Comparison of ENCODE assay signal across 26 cellular contexts in the genomic region with DNA sequence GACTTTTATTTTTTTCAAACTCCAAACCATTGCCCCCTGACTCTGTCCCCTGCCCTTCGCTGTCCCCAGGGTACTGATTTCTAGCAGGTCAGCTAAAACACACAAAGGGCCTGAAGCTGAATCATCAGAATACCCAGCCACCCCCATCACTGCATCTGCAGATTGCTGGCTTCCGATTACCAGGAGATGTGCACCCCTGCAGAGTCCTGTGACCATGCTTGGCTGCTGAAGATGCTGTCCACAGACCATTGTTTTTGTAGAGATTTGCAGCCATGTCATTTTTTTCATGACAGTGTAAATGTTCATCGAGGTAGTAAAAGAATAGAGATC.
A peak's percentile ranks its signal among the peaks of the same experiment; 100 is the strongest.
DNase-seq lines count a peak whose midpoint lies in the region; ATAC-seq, FAIRE-seq and TF ChIP-seq lines count a peak whose summit lies in the region.
"Had no signal": no experiment of that assay in that cellular context is flagged by ENCODE, and none has a peak within 500 bp of the region (broad histone marks: within the 10 kb centered on the region; RNA-seq: fewer than 3 reads in every experiment).

No MANE protein-coding gene starts in this region.

- DNase-seq in HepG2 (ENCODE audit: low spot score) = no peak
- DNase-seq in right lobe of liver = no peak
- DNase-seq in caudate nucleus (lab: John Stamatoyannopoulos, UW) = no peak
- no peak for DNase-seq in PC-9
- DNase-seq in NCI-H526 treated with DMSO at 0.1 percent for 48 hours (lab: John Stamatoyannopoulos, UW) = no peak
- DNase-seq in DMS153 treated with DMSO at 0.1 percent for 48 hours (lab: John Stamatoyannopoulos, UW; ENCODE audit: unreplicated experiment) = no peak
- DNase-seq in 8988T = no peak
- DNase-seq: activated CD4-positive, alpha-beta memory T cell treated with anti-CD3 and anti-CD28 coated beads, Interleukin-2, amount 10 ng/mL, durations not matched to agents 7 days and 5 days; activated naive CD4-positive, alpha-beta T cell treated with anti-CD3 and anti-CD28 coated beads, Interleukin-2, amount 50 U/mL, for 16 hours; activated T-cell treated with anti-CD3 and anti-CD28 coated beads, Interleukin-2, amount 50 U/mL, for 24 hours; dermis blood vessel endothelial cell; GF-D8; lower lobe of right lung; NCI-H187 treated with DMSO at 0.1 percent for 48 hours; NCI-H446 treated with DMSO at 0.1 percent for 48 hours; SHP77 treated with DMSO at 0.1 percent for 48 hours; stimulated activated CD4-positive, alpha-beta T cell treated with anti-CD3 and anti-CD28 coated beads, Interleukin-12 subunit alpha, Interleukin-12 subunit beta, amount 100 ng/mL, for 4 hours had no signal

- no TSS peak for BruUV-seq in HepG2 (replicated peaks; lab: Mats Ljungman, UMichigan)
- BruUV-seq in PC-9 (replicated peaks; lab: Mats Ljungman, UMichigan) = no TSS peak

- no peaks in the 10 kb centered on the region for H3K9me2 ChIP-seq in PC-9 (ENCODE audit: insufficient read depth)

- H3K27ac Mint-ChIP-seq in nephron = peak overlapping the region in 2 of 3 experiments; percentile 6 to 73
- H3K27ac Mint-ChIP-seq: activated CD4-positive, alpha-beta memory T cell treated with anti-CD3 and anti-CD28 coated beads, Interleukin-2, amount 10 ng/mL, durations not matched to agents 7 days and 5 days; activated T-cell treated with anti-CD3 and anti-CD28 coated beads, Interleukin-2, amount 50 U/mL, for 24 hours; T-helper 1 cell treated with Interleukin-12 subunit alpha and Interleukin-12 subunit beta and Interleukin-4 antibody, amounts not matched to agents 30 μg/mL and 1 μg/mL, for 36 hours had no signal

- H3K4me2 ChIP-seq in HepG2 (ENCODE audit: low read depth, low read length) (peak overlapping the region; percentile 37), PC-9 (no peak overlapping the region)
- H3K4me2 ChIP-seq: A549 had no signal

- H3K36me3 ChIP-seq in HepG2 (replicated peaks in 1 of 2; ENCODE audit: control insufficient read depth in 1 of 2, insufficient read depth in 2 of 2, low read length in 2 of 2) (no peaks in the 10 kb centered on the region), right lobe of liver (no peaks in the 10 kb centered on the region), PC-9 (ENCODE audit: low read depth) (no peaks in the 10 kb centered on the region)
- H3K36me3 ChIP-seq: lower lobe of right lung, thoracic aorta had no signal

- H2AFZ ChIP-seq in HepG2 (ENCODE audit: low read length) (no peak overlapping the region), PC-9 (no peak overlapping the region)

- in situ Hi-C loops in HepG2 (cut with HindIII; ENCODE audit: extremely low pct_ligation_motif_present, low pct_unique_long_range_greater_than_20kb) = no loop called here

- no peaks in the 10 kb centered on the region for H3K9me3 ChIP-seq in HepG2 (ENCODE audit: low read length)
- H3K9me3 ChIP-seq in right lobe of liver = no peaks in the 10 kb centered on the region
- H3K9me3 ChIP-seq in PC-9 (ENCODE audit: insufficient read depth, low read depth) = no peaks in the 10 kb centered on the region
- H3K9me3 ChIP-seq: A549, lower lobe of right lung, thoracic aorta had no signal

- TF ChIP-seq EP300 in HepG2 (IDR thresholded peaks at IDR 0.05; ENCODE audit: low read depth in 2 of 2, low read length in 2 of 2) (no peak), HepG2 (CRISPR knock-in tag; IDR thresholded peaks at IDR 0.05; ENCODE audit: borderline replicate concordance) (no peak)

- no peak overlapping the region for H3K9ac ChIP-seq in HepG2 (ENCODE audit: insufficient read depth, low read depth, low read length)

- no peaks in the 10 kb centered on the region for H4K20me1 ChIP-seq in HepG2 (ENCODE audit: insufficient read depth, low read length)
- H4K20me1 ChIP-seq in PC-9 (ENCODE audit: insufficient read depth) = no peaks in the 10 kb centered on the region

- H3K27me3 ChIP-seq in HepG2 (ENCODE audit: control insufficient read depth in 1 of 2, insufficient read depth in 2 of 2, low read length in 2 of 2) (no peaks in the 10 kb centered on the region), right lobe of liver (no peaks in the 10 kb centered on the region), PC-9 (ENCODE audit: insufficient read depth, low read depth) (no peaks in the 10 kb centered on the region)

- no peak for TF ChIP-seq RAD21 in HepG2 (CRISPR knock-in tag; IDR thresholded peaks at IDR 0.05)

- peaks cover 33% of the 10 kb centered on the region for H3K4me1 Mint-ChIP-seq in nephron
- H3K4me1 Mint-ChIP-seq: activated CD4-positive, alpha-beta memory T cell treated with anti-CD3 and anti-CD28 coated beads, Interleukin-2, amount 10 ng/mL, durations not matched to agents 7 days and 5 days had no signal

- H3F3A ChIP-seq in PC-9 (ENCODE audit: insufficient read depth, low read depth) = no peaks in the 10 kb centered on the region

- no peaks in the 10 kb centered on the region for H3K9me3 Mint-ChIP-seq in nephron
- H3K9me3 Mint-ChIP-seq: activated CD4-positive, alpha-beta memory T cell treated with anti-CD3 and anti-CD28 coated beads, Interleukin-2, amount 10 ng/mL, durations not matched to agents 7 days and 5 days; activated T-cell treated with anti-CD3 and anti-CD28 coated beads, Interleukin-2, amount 50 U/mL, for 24 hours; T-helper 1 cell treated with Interleukin-12 subunit alpha and Interleukin-12 subunit beta and Interleukin-4 antibody, amounts not matched to agents 30 μg/mL and 1 μg/mL, for 36 hours; WTC11 had no signal

- 32% methylated on average over 3 of the region's 3 CpGs for WGBS in HepG2 (ENCODE audit: low lambda C conversion rate)
- WGBS in right lobe of liver (ENCODE audit: insufficient coverage, low coverage, low lambda C conversion rate, missing lambda C conversion rate) = 65% methylated on average over 2 of the region's 3 CpGs

- ATAC-seq in HepG2 (no peak), right lobe of liver (no peak)
- ATAC-seq: A549, GM12878, lower lobe of right lung had no signal

- H3K4me3 Mint-ChIP-seq in nephron = no peak overlapping the region
- H3K4me3 Mint-ChIP-seq: activated CD4-positive, alpha-beta memory T cell treated with anti-CD3 and anti-CD28 coated beads, Interleukin-2, amount 10 ng/mL, durations not matched to agents 7 days and 5 days; activated T-cell treated with anti-CD3 and anti-CD28 coated beads, Interleukin-2, amount 50 U/mL, for 24 hours; T-helper 1 cell treated with Interleukin-12 subunit alpha and Interleukin-12 subunit beta and Interleukin-4 antibody, amounts not matched to agents 30 μg/mL and 1 μg/mL, for 36 hours; WTC11 had no signal

- no peak for TF ChIP-seq CTCF in HepG2 (CRISPR knock-in tag; IDR thresholded peaks at IDR 0.05)
- no peak for TF ChIP-seq CTCF in right lobe of liver (IDR thresholded peaks at IDR 0.05)
- TF ChIP-seq CTCF in nephron (IDR thresholded peaks at IDR 0.05; ENCODE audit: unreplicated experiment in 3 of 3) = no peak
- TF ChIP-seq CTCF in PC-9 (conservative IDR thresholded peaks at IDR 0.05) = no peak

- H3K4me1 ChIP-seq in HepG2 (ENCODE audit: insufficient read depth, low read length) (peaks cover 25% of the 10 kb centered on the region), right lobe of liver (peaks cover 0 to 4% (median 0%) of the 10 kb centered on the region in 4 donors), PC-9 (replicated peaks; ENCODE audit: insufficient read depth) (no peaks in the 10 kb centered on the region)
- H3K4me1 ChIP-seq: A549, lower lobe of right lung had no signal

- TF ChIP-seq POLR2A in HepG2 (IDR thresholded peaks at IDR 0.05; ENCODE audit: insufficient read depth in 1 of 2, low read depth in 2 of 2, low read length in 2 of 2) = no peak
- no peak for TF ChIP-seq POLR2A in right lobe of liver (IDR thresholded peaks at IDR 0.05)

- no peak for FAIRE-seq in HepG2 (lab: Jason Lieb, UNC)
- FAIRE-seq: A549, frontal cortex, GM12878, HTR-8/SVneo had no signal

- peaks cover 5% of the 10 kb centered on the region for H3K36me3 Mint-ChIP-seq in nephron (ENCODE audit: low read depth)
- H3K36me3 Mint-ChIP-seq: WTC11 had no signal

- H3K27me3 Mint-ChIP-seq in nephron (ENCODE audit: low read depth) = no peaks in the 10 kb centered on the region
- H3K27me3 Mint-ChIP-seq: activated CD4-positive, alpha-beta memory T cell treated with anti-CD3 and anti-CD28 coated beads, Interleukin-2, amount 10 ng/mL, durations not matched to agents 7 days and 5 days; activated T-cell treated with anti-CD3 and anti-CD28 coated beads, Interleukin-2, amount 50 U/mL, for 24 hours had no signal

- H3K79me2 ChIP-seq in HepG2 (ENCODE audit: insufficient read depth, low read length) = no peaks in the 10 kb centered on the region
- no peaks in the 10 kb centered on the region for H3K79me2 ChIP-seq in PC-9 (ENCODE audit: low read depth)

- CTCF ChIA-PET in HepG2 (lab: Yijun Ruan, JAX; ENCODE audit: low intra/inter-chr PET ratio, low total read pairs) = no interaction called here
- CTCF ChIA-PET in PC-9 (lab: Charles Lee) = no interaction called here

- H3K4me3 ChIP-seq in HepG2 (replicated peaks in 1 of 3; ENCODE audit: insufficient read depth in 1 of 3, low read depth in 2 of 3, low read length in 3 of 3) = no peak overlapping the region
- H3K4me3 ChIP-seq in right lobe of liver = no peak overlapping the region
- H3K4me3 ChIP-seq in PC-9 = no peak overlapping the region
- H3K4me3 ChIP-seq: A549, GM12878, lower lobe of right lung, thoracic aorta had no signal

- intact Hi-C loops in HepG2 (cut with micrococcal nuclease; ENCODE audit: unreplicated experiment) (no loop called here), right lobe of liver (cut with DNase I) (no loop called here), PC-9 (cut with micrococcal nuclease; ENCODE audit: unreplicated experiment) (no loop called here)

- H3K27ac ChIP-seq in HepG2 (ENCODE audit: extremely low read length, insufficient read depth, low read length) (no peak overlapping the region), right lobe of liver (no peak overlapping the region), caudate nucleus (ENCODE audit: low read depth, low read length) (peak overlapping the region; percentile 88), PC-9 (no peak overlapping the region)
- H3K27ac ChIP-seq: A549, epithelial cell of prostate, lower lobe of right lung, thoracic aorta had no signal

- POLR2A ChIA-PET in HepG2 (lab: Yijun Ruan, JAX) (no interaction called here), PC-9 (lab: Charles Lee; ENCODE audit: unreplicated experiment) (no interaction called here)

TF ChIP-seq in HepG2, 621 proteins besides CTCF, POLR2A, EP300 and RAD21:
- TF ChIP-seq ZNF24 (IDR thresholded peaks at IDR 0.05) = no peak
- TF ChIP-seq MAFK (conservative IDR thresholded peaks at IDR 0.05 in 1 of 2, IDR thresholded peaks at IDR 0.05 in 1 of 2; ENCODE audit: low read length in 2 of 2) = peak; percentile 5 to 21; a peak in 2 of 4 replicates
TF ChIP-seq in HepG2: peak in this region for 1.
